ENCODE assay signal across 8 cellular contexts in genomic region chr7:151083071-151083823, GRCh38. TPM values are rescaled to one million over a fixed set of nuclear protein-coding genes. Genes with fewer than 3 reads are reported as not detected.
DNase-seq lines count a peak whose midpoint lies in the region; ATAC-seq lines count a peak whose summit lies in the region.

TMUB1 (minus strand) TSS chr7:151083493; CDS start chr7:151082563, 930 bp downstream.

- H3K4me3 ChIP-seq in ectodermal cell (ENCODE audit: insufficient read depth, low read depth, low read length): peak within 1 kb of the TSS; percentile 85

- peaks cover 19% of the 10 kb centered on the region for H3K27me3 ChIP-seq in ectodermal cell (ENCODE audit: control insufficient read depth, insufficient read depth, low read length, poor library complexity, severe bottlenecking)

- H3K27ac ChIP-seq in ectodermal cell (ENCODE audit: insufficient read depth, low read depth, low read length, poor library complexity, severe bottlenecking): no peak within 1 kb of the TSS

- H3K4me1 ChIP-seq in ectodermal cell (ENCODE audit: control insufficient read depth, insufficient read depth, low read length): peaks cover 50% of the 10 kb centered on the region

- H3K9me3 ChIP-seq in ectodermal cell (ENCODE audit: control insufficient read depth, low read length): no peaks in the 10 kb centered on the region

- DNase-seq in A172 (ENCODE audit: low spot score): no peak
- peak; percentile 64 for DNase-seq in NCI-H226
- peak; percentile 85 to 87 for DNase-seq in activated CD4-positive, alpha-beta T cell treated with anti-CD3 and anti-CD28 coated beads, Interleukin-2, amount 50 U/mL, for 48 hours
- peak; percentile 96 for DNase-seq in mesenteric fat pad (ENCODE audit: low spot score)
- peak; percentile 73 to 75 for DNase-seq in stimulated activated CD8-positive, alpha-beta memory T cell treated with anti-CD3 and anti-CD28 coated beads, Interleukin-15, amount 100 ng/mL, for 4 hours (ENCODE audit: low read depth in 2 of 2)

- ATAC-seq in GM18519 (IDR thresholded peaks at IDR 0.05; ENCODE audit: low FRiP score, unreplicated experiment): peak; percentile 38
- peak; percentile 54 for ATAC-seq in HG03045 (IDR thresholded peaks at IDR 0.05; ENCODE audit: unreplicated experiment)

- 1% methylated on average over 69 of the region's 69 CpGs for WGBS in ectodermal cell, 2 experiments

- no peaks in the 10 kb centered on the region for H3K36me3 ChIP-seq in ectodermal cell (ENCODE audit: control insufficient read depth, insufficient read depth, low read length)

RNA-seq across cellular contexts. Expression of gene TMUB1, which starts in this region (rescaled TPM):
- 28.9 and 42.8 TPM in 2 replicates for total RNA-seq in A172 (2014; rRNA removed; shearing (Covaris generic))
- polyA plus RNA-seq in ectodermal cell (2013, experiment 1 of 4): 45.6 TPM
- 38.3 TPM for polyA plus RNA-seq in ectodermal cell (2013, experiment 2 of 4)
- polyA plus RNA-seq in ectodermal cell (2013, experiment 3 of 4): 41.6 TPM
- 41.5 TPM for polyA plus RNA-seq in ectodermal cell (2013, experiment 4 of 4)
- total RNA-seq in mesenteric fat pad: 31.9 TPM
